9 cellular contexts compared by ENCODE assay signal in genomic region chr1:157773723-157774350, GRCh38. TPM values are rescaled to one million over a fixed set of nuclear protein-coding genes. Genes with fewer than 3 reads are reported as not detected.
A peak's percentile ranks its signal among the peaks of the same experiment; 100 is the strongest.
DNase-seq lines count a peak whose midpoint lies in the region; ATAC-seq, FAIRE-seq and TF ChIP-seq lines count a peak whose summit lies in the region.
"Had no signal": no experiment of that assay in that cellular context is flagged by ENCODE, and none has a peak within 500 bp of the region (broad histone marks: within the 10 kb centered on the region; RNA-seq: fewer than 3 reads in every experiment).

No MANE protein-coding gene starts in this region.

- intact Hi-C loops in left cardiac atrium (cut with DNase I) = no loop called here

- peak; percentile 21 for FAIRE-seq in GM12892 (lab: Jason Lieb, UNC)

- DNase-seq in GM12892 (ENCODE audit: insufficient read length) = peak; percentile 27
- peak; percentile 28 for DNase-seq in NCI-H2029 treated with DMSO at 0.1 percent for 48 hours (lab: John Stamatoyannopoulos, UW)
- DNase-seq in left kidney (ENCODE audit: low read depth, low spot score) = peak; percentile 37
- DNase-seq in T-helper 9 cell = no peak
- no peak for DNase-seq in left cardiac atrium
- no peak for DNase-seq in NCI-H2107 (lab: John Stamatoyannopoulos, UW)

- ATAC-seq in GM21825 (IDR thresholded peaks at IDR 0.05; ENCODE audit: unreplicated experiment) (peak; percentile 53), GM18873 (IDR thresholded peaks at IDR 0.05; ENCODE audit: low FRiP score, unreplicated experiment) (no peak), left cardiac atrium (no peak)

- TF ChIP-seq POLR2A in GM12892 (IDR thresholded peaks at IDR 0.05; ENCODE audit: low read depth, low read length) = no peak

RNA-seq across cellular contexts. Expression of gene FCRL2, which starts 3.1 kb away (rescaled TPM):
- 0.21 TPM for polyA plus RNA-seq in GM12892 (2012; ENCODE audit: missing spikeins)
- not detected for total RNA-seq in left cardiac atrium
- total RNA-seq: fibroblast of lung had no signal
- polyA plus RNA-seq: fibroblast of lung had no signal

RNA-seq across cellular contexts. Expression of gene FCRL1, which starts 46.1 kb away (rescaled TPM):
- polyA plus RNA-seq in GM12892 (2012; ENCODE audit: missing spikeins) = 0.23 TPM
- under 1 TPM in 1 of 2 donors, not detected in 1; 0.12 TPM for total RNA-seq in left cardiac atrium
- total RNA-seq: fibroblast of lung had no signal
- polyA plus RNA-seq: fibroblast of lung had no signal

Comparison
In these comparisons a context has a peak if more than half of its experiments do, and no peak if none do; other contexts are left out.
1. DNase-seq: peak in GM12892 (single experiment), NCI-H2029 treated with DMSO at 0.1 percent for 48 hours (single experiment) and left kidney (single experiment); none in T-helper 9 cell (single experiment), left cardiac atrium (single experiment) and NCI-H2107 (single experiment).